Comparison of ENCODE assay signal across 8 cellular contexts in the genomic region with DNA sequence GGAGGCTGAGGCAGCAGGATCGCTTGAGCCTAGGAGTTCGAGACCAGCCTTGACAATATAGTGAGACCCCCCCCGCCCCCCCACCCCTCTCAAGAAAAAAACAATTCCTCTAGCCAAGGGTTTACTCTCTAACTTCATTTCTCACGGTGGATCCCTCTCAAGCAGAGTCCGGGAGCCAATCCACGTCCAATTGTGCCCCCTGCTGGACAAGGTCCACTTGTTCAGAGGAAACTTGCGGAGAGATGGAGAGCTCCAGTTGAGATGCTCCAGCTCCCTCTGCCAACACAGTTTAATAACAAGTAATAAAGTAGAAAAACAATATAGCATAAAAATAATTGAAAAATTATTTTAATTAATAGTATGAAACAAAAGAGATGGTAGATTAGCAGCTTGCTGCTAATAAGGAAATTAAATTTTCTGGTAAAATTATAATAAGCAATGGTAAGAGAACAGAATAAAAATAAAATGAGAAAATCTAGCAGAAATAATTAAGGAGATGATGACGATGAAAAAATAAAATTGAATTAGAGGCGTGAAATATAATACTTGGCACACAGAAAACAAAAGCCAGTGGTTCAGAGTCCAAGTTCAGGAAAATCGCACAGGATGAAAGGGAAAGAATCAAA. TPM values are rescaled to one million over a fixed set of nuclear protein-coding genes. Genes with fewer than 3 reads are reported as not detected.
DNase-seq lines count a peak whose midpoint lies in the region; ATAC-seq, FAIRE-seq and TF ChIP-seq lines count a peak whose summit lies in the region.

No MANE protein-coding gene starts in this region.

- H3K9me3 ChIP-seq in keratinocyte (ENCODE audit: control insufficient read depth, low read depth, low read length): no peaks in the 10 kb centered on the region

- no peaks in the 10 kb centered on the region for H3K27me3 ChIP-seq in keratinocyte (ENCODE audit: control insufficient read depth, extremely low read depth, insufficient read depth, low read length)

- DNase-seq in NCI-H524 (lab: John Stamatoyannopoulos, UW): peak; percentile 60 to 70
- no peak for DNase-seq in NCI-H524 treated with DMSO at 0.1 percent for 48 hours (lab: John Stamatoyannopoulos, UW)
- DNase-seq in NB4 (ENCODE audit: low read depth): peak; percentile 81
- peak; percentile 45 for DNase-seq in T-helper 9 cell
- peak; percentile 36 for DNase-seq in brain pericyte (ENCODE audit: low read depth, low spot score)
- peak; percentile 26 for DNase-seq in keratinocyte (ENCODE audit: low read depth, low spot score)
- DNase-seq in stimulated activated CD4-positive, alpha-beta T cell treated with anti-CD3 and anti-CD28 coated beads, Interleukin-1b, Interleukin-23, amount 100 ng/mL, for 4 hours (ENCODE audit: low read depth in 2 of 2): peak; percentile 34 to 40

- H3K27ac ChIP-seq in keratinocyte (ENCODE audit: control insufficient read depth, insufficient read depth, low read length): no peak overlapping the region

- H3K9ac ChIP-seq in keratinocyte (ENCODE audit: control insufficient read depth, extremely low read depth, insufficient read depth, low read length): no peak overlapping the region

- dilution Hi-C loops in keratinocyte (cut with MboI; ENCODE audit: extremely low pct_ligation_motif_present, low sequenced_read_pairs): no loop called here

- FAIRE-seq in keratinocyte (lab: Jason Lieb, UNC): no peak

- TF ChIP-seq CTCF in NB4 (IDR thresholded peaks at IDR 0.05; ENCODE audit: low read depth, low read length) (peak; percentile 68), keratinocyte (optimal IDR thresholded peaks at IDR 0.05 in 1 of 3, IDR thresholded peaks at IDR 0.05 in 1 of 3, conservative IDR thresholded peaks at IDR 0.05 in 1 of 3; ENCODE audit: extremely low read depth in 1 of 3, insufficient read depth in 2 of 3, low read length in 3 of 3) (peak; percentile 59 to 77 (median 66))

- no peak overlapping the region for H3K4me2 ChIP-seq in keratinocyte (ENCODE audit: control insufficient read depth, extremely low read depth, insufficient read depth, low read depth, low read length)

- no peaks in the 10 kb centered on the region for H3K36me3 ChIP-seq in keratinocyte (ENCODE audit: control insufficient read depth in 2 of 2, extremely low read depth in 1 of 2, insufficient read depth in 2 of 2, low read length in 2 of 2)

- no peak overlapping the region for H2AFZ ChIP-seq in keratinocyte (ENCODE audit: control insufficient read depth, low read length)

- no peaks in the 10 kb centered on the region for H3K4me1 ChIP-seq in keratinocyte (ENCODE audit: control insufficient read depth, extremely low read depth, insufficient read depth, low read length)

- TF ChIP-seq POLR2A in NB4 (IDR thresholded peaks at IDR 0.05; ENCODE audit: extremely low read depth, insufficient read length): no peak

- no peaks in the 10 kb centered on the region for H3K9me1 ChIP-seq in keratinocyte (ENCODE audit: control insufficient read depth, extremely low read depth, insufficient read depth, low read length)

- ATAC-seq in GM18907 (IDR thresholded peaks at IDR 0.05; ENCODE audit: unreplicated experiment): no peak

- no peaks in the 10 kb centered on the region for H4K20me1 ChIP-seq in keratinocyte (ENCODE audit: control insufficient read depth, extremely low read depth, insufficient read depth, low read length)

- H3K4me3 ChIP-seq in NB4 (ENCODE audit: low read depth, low read length) (no peak overlapping the region), keratinocyte (ENCODE audit: control insufficient read depth in 2 of 3, extremely low read depth in 1 of 3, insufficient read depth in 2 of 3, low read depth in 1 of 3, low read length in 3 of 3) (no peak overlapping the region)

- H3K79me2 ChIP-seq in keratinocyte (ENCODE audit: control insufficient read depth, insufficient read depth, low read length): no peaks in the 10 kb centered on the region

RNA-seq across cellular contexts. Expression of a gene that starts 14.5 kb away (rescaled TPM):
- not detected in 3 replicates for polyA plus RNA-seq in keratinocyte
- polyA plus RNA-seq in keratinocyte (2011; ENCODE audit: low read depth): not detected
- polyA plus RNA-seq in keratinocyte (2011; cell fraction: cytosol; rRNA removed): not detected in 2 replicates
- not detected in 2 replicates for polyA plus RNA-seq in keratinocyte (2011; cell fraction: nucleus; rRNA removed)
- not detected in 2 replicates for polyA plus RNA-seq in keratinocyte (2012; ENCODE audit: low replicate concordance)
- polyA minus RNA-seq in keratinocyte: not detected in 3 replicates
- not detected for polyA minus RNA-seq in keratinocyte (2011; cell fraction: cytosol; rRNA and poly(A)+ RNA removed)
- polyA minus RNA-seq in keratinocyte (2011; cell fraction: nucleus; rRNA and poly(A)+ RNA removed): not detected in 2 replicates

RNA-seq across cellular contexts. Expression of a gene that starts 30.9 kb away (rescaled TPM):
- polyA plus RNA-seq in keratinocyte: not detected in 3 replicates
- polyA plus RNA-seq in keratinocyte (2011; ENCODE audit: low read depth): not detected
- polyA plus RNA-seq in keratinocyte (2011; cell fraction: cytosol; rRNA removed): not detected in 2 replicates
- not detected in 2 replicates for polyA plus RNA-seq in keratinocyte (2011; cell fraction: nucleus; rRNA removed)
- polyA plus RNA-seq in keratinocyte (2012; ENCODE audit: low replicate concordance): not detected in 2 replicates
- not detected in 3 replicates for polyA minus RNA-seq in keratinocyte
- not detected for polyA minus RNA-seq in keratinocyte (2011; cell fraction: cytosol; rRNA and poly(A)+ RNA removed)
- not detected in 2 replicates for polyA minus RNA-seq in keratinocyte (2011; cell fraction: nucleus; rRNA and poly(A)+ RNA removed)

RNA-seq across cellular contexts. Expression of a gene that starts 32.0 kb away (rescaled TPM):
- 3.9 to 9.4 TPM (median 4.3 TPM) in 3 replicates for polyA plus RNA-seq in keratinocyte
- polyA plus RNA-seq in keratinocyte (2011; ENCODE audit: low read depth): 3.3 TPM
- polyA plus RNA-seq in keratinocyte (2011; cell fraction: cytosol; rRNA removed): 1.8 and 6.0 TPM in 2 replicates
- polyA plus RNA-seq in keratinocyte (2011; cell fraction: nucleus; rRNA removed): 10.8 and 19.3 TPM in 2 replicates
- polyA plus RNA-seq in keratinocyte (2012; ENCODE audit: low replicate concordance): 4.3 and 10.4 TPM in 2 replicates
- 1.1 to 4.5 TPM (median 2.5 TPM) in 3 replicates for polyA minus RNA-seq in keratinocyte
- not detected for polyA minus RNA-seq in keratinocyte (2011; cell fraction: cytosol; rRNA and poly(A)+ RNA removed)
- 5.0 and 6.2 TPM in 2 replicates for polyA minus RNA-seq in keratinocyte (2011; cell fraction: nucleus; rRNA and poly(A)+ RNA removed)
